ENCODE assay signal across 28 cellular contexts in the genomic region with DNA sequence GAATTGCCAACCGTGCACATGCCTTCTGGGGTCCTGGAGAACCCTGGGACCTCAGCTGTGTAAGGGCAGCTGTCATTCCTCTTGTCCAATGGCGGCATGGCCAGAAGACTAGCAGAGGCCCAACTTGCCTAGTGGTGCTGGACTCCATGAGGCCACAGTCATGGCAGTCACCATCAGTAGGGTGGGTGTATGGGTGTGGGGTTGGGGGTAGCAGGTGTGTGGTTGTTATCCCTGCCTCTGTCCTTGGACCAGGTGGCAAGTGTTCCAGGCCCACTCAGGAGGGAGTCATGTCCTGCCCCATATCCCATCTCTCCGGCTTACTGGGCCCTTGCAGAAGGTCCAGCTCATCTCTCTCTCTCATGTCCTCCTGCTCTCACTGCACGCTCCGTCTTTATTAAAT.
"Had no signal": no experiment of that assay in that cellular context is flagged by ENCODE, and none has a peak within 500 bp of the region (broad histone marks: within the 10 kb centered on the region; RNA-seq: fewer than 3 reads in every experiment).

No MANE protein-coding gene starts in this region.

- DNase-seq: naive B cell; naive thymus-derived CD8-positive, alpha-beta T cell; nephron progenitor cell; occipital lobe; ovary; psoas muscle; right cardiac atrium; sigmoid colon; small intestine; stimulated activated CD4-positive, alpha-beta T cell treated with anti-CD3 and anti-CD28 coated beads, Interleukin-15, amount 100 ng/mL, for 24 hours; stimulated activated CD4-positive, alpha-beta T cell treated with anti-CD3 and anti-CD28 coated beads, Interleukin-2, amount 100 ng/mL, for 24 hours; stimulated activated CD4-positive, alpha-beta T cell treated with anti-CD3 and anti-CD28 coated beads, Interleukin-2, amount 100 ng/mL, for 48 hours; stimulated activated CD4-positive, alpha-beta T cell treated with anti-CD3 and anti-CD28 coated beads, Interleukin-4, amount 100 ng/mL, for 24 hours; stimulated activated naive B cell treated with anti-CD40 and anti-IgM and Interleukin-4, amounts not matched to agents 10 μg/mL and 1 μg/mL and 100 μg/mL, for 72 hours; stimulated activated naive CD4-positive, alpha-beta T cell treated with Interleukin-2 at 50 U/mL for 16 hours; stomach; thyroid gland; upper lobe of right lung; uterus had no signal

- H3K4me3 Mint-ChIP-seq: naive B cell; naive thymus-derived CD8-positive, alpha-beta T cell; natural killer cell treated with Interleukin-12 subunit alpha and Interleukin-12 subunit beta and Interleukin-15 and Interleukin-18, amount 100 ng/mL, for 72 hours; nephron progenitor cell; neural crest cell; stimulated activated naive B cell treated with anti-CD40 and anti-IgM and Interleukin-4, amounts not matched to agents 10 μg/mL and 1 μg/mL and 100 μg/mL, for 72 hours; stimulated activated naive CD8-positive, alpha-beta T cell treated with anti-CD3 and anti-CD28 coated beads, Interleukin-15, Interleukin-2, amounts not matched to agents 100 ng/mL and 50 ng/mL, for 24 hours; type B pancreatic cell had no signal

- H3K9me3 Mint-ChIP-seq: naive B cell; naive thymus-derived CD8-positive, alpha-beta T cell; stimulated activated naive B cell treated with anti-CD40 and anti-IgM and Interleukin-4, amounts not matched to agents 10 μg/mL and 1 μg/mL and 100 μg/mL, for 72 hours; stimulated activated naive CD8-positive, alpha-beta T cell treated with anti-CD3 and anti-CD28 coated beads, Interleukin-15, Interleukin-2, amounts not matched to agents 100 ng/mL and 50 ng/mL, for 24 hours; type B pancreatic cell had no signal

- H3K36me3 Mint-ChIP-seq: naive B cell; naive thymus-derived CD8-positive, alpha-beta T cell; natural killer cell treated with Interleukin-12 subunit alpha and Interleukin-12 subunit beta and Interleukin-15 and Interleukin-18, amount 100 ng/mL, for 72 hours; stimulated activated naive B cell treated with anti-CD40 and anti-IgM and Interleukin-4, amounts not matched to agents 10 μg/mL and 1 μg/mL and 100 μg/mL, for 72 hours; type B pancreatic cell had no signal

- H3K27ac Mint-ChIP-seq: naive B cell; natural killer cell treated with Interleukin-12 subunit alpha and Interleukin-12 subunit beta and Interleukin-15 and Interleukin-18, amount 100 ng/mL, for 72 hours; nephron progenitor cell; progenitor cell of endocrine pancreas; stimulated activated naive B cell treated with anti-CD40 and anti-IgM and Interleukin-4, amounts not matched to agents 10 μg/mL and 1 μg/mL and 100 μg/mL, for 72 hours; stimulated activated naive CD8-positive, alpha-beta T cell treated with anti-CD3 and anti-CD28 coated beads, Interleukin-15, Interleukin-2, amounts not matched to agents 100 ng/mL and 50 ng/mL, for 24 hours; type B pancreatic cell had no signal

- H3K27me3 ChIP-seq: ovary, right lobe of liver, sigmoid colon, stomach, thyroid gland, tibial nerve, upper lobe of right lung, uterus had no signal

- H3K4me1 ChIP-seq: parathyroid adenoma, psoas muscle, right lobe of liver, sigmoid colon, stomach, thyroid gland, tibial nerve, upper lobe of right lung, uterus had no signal

- ATAC-seq: naive thymus-derived CD8-positive, alpha-beta T cell; natural killer cell treated with Interleukin-12 subunit alpha and Interleukin-12 subunit beta and Interleukin-15 and Interleukin-18, amount 100 ng/mL, for 72 hours; psoas muscle; stimulated activated naive B cell treated with anti-CD40 and anti-IgM and Interleukin-4, amounts not matched to agents 10 μg/mL and 1 μg/mL and 100 μg/mL, for 72 hours; upper lobe of right lung had no signal

- H3K27ac ChIP-seq: ovary, parathyroid adenoma, psoas muscle, right lobe of liver, sigmoid colon, stomach, thoracic aorta, thyroid gland, tibial nerve, upper lobe of right lung, uterus had no signal

- H3K36me3 ChIP-seq: ovary, right lobe of liver, sigmoid colon, stomach, thoracic aorta, thyroid gland, tibial nerve, upper lobe of right lung, uterus had no signal

- H3K9me3 ChIP-seq: ovary, psoas muscle, right lobe of liver, sigmoid colon, stomach, thoracic aorta, thyroid gland, tibial nerve, upper lobe of right lung, uterus had no signal

- H3K4me3 ChIP-seq: ovary, psoas muscle, right lobe of liver, sigmoid colon, stomach, thoracic aorta, thyroid gland, tibial nerve, upper lobe of right lung, uterus had no signal

- H3K4me1 Mint-ChIP-seq: naive thymus-derived CD8-positive, alpha-beta T cell; nephron progenitor cell; neural crest cell; stimulated activated naive B cell treated with anti-CD40 and anti-IgM and Interleukin-4, amounts not matched to agents 10 μg/mL and 1 μg/mL and 100 μg/mL, for 72 hours had no signal
